In the genomic region with DNA sequence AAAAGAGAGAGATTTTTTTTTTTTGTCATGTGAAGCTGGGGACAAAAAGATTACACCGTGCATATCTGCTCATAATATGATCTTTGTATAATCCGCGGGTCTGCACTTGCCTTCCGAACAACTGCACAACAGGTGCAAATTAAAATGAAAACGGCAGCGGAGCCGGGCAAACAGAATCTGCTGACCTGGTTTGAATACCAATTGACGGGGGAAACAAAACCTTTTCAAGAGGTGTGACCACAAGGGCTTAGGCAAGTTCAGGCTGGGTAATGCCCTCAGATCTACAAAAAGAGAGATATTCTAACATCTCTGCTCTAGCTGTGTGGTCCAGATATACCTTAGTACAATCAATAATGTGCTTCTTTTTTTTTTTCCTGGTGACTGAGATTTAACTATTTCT, we compare ENCODE assay signal across 10 cellular contexts.
DNase-seq lines count a peak whose midpoint lies in the region; ATAC-seq and TF ChIP-seq lines count a peak whose summit lies in the region.
"Had no signal": no experiment of that assay in that cellular context is flagged by ENCODE, and none has a peak within 500 bp of the region (broad histone marks: within the 10 kb centered on the region; RNA-seq: fewer than 3 reads in every experiment).

No MANE protein-coding gene starts in this region.

- TF ChIP-seq POLR2A in spleen (IDR thresholded peaks at IDR 0.05): no peak

- no peak for TF ChIP-seq CTCF in right atrium auricular region (IDR thresholded peaks at IDR 0.05)
- TF ChIP-seq CTCF in spleen (IDR thresholded peaks at IDR 0.05 in 8 of 11, conservative IDR thresholded peaks at IDR 0.05 in 3 of 11): no peak

- H3K27me3 ChIP-seq in right atrium auricular region: no peaks in the 10 kb centered on the region
- no peaks in the 10 kb centered on the region for H3K27me3 ChIP-seq in spleen (replicated peaks in 1 of 7)

- peaks cover 0 to 52% of the 10 kb centered on the region in 2 donors for H3K4me1 ChIP-seq in right atrium auricular region
- H3K4me1 ChIP-seq in spleen: peaks cover 29 to 100% (median 81%) of the 10 kb centered on the region in 6 donors

- peak overlapping the region; percentile 16 for H3K4me3 ChIP-seq in right atrium auricular region
- peak overlapping the region in 2 of 8 donors; percentile 15 to 48 for H3K4me3 ChIP-seq in spleen

- intact Hi-C loops in spleen (cut with DNase I; ENCODE audit: low total_unique reads): no loop called here

- WGBS in spleen, 5 donors: 53 to 70% (median 59%) methylated on average over 8 of the region's 8 CpGs

- H3K9me3 ChIP-seq in right atrium auricular region (no peaks in the 10 kb centered on the region), spleen (no peaks in the 10 kb centered on the region)

- peak; percentile 28 for ATAC-seq in GM19463 (IDR thresholded peaks at IDR 0.05; ENCODE audit: unreplicated experiment)
- no peak for ATAC-seq in HG03457 (IDR thresholded peaks at IDR 0.05; ENCODE audit: unreplicated experiment)

- H3K36me3 ChIP-seq in right atrium auricular region (peaks cover 16% of the 10 kb centered on the region), spleen (peaks cover 0 to 43% (median 8%) of the 10 kb centered on the region in 6 donors)

- H3K27ac ChIP-seq in right atrium auricular region (peak overlapping the region; percentile 77 to 92), spleen (peak overlapping the region in 6 of 8 donors; percentile 64 to 84 (median 76))
- H3K27ac ChIP-seq: RWPE1 had no signal

- DNase-seq in NCI-H69 (lab: John Stamatoyannopoulos, UW) (peak; percentile 5), right atrium auricular region (ENCODE audit: low spot score) (no peak), spleen (no peak), GM19238 (ENCODE audit: insufficient read length, low spot score) (no peak), RPMI8226 (no peak)
- DNase-seq in activated CD4-positive, alpha-beta T cell treated with anti-CD3 and anti-CD28 coated beads for 48 hours: no peak
- DNase-seq: effector CD8-positive, alpha-beta T cell had no signal
